Comparison of ENCODE assay signal across 31 cellular contexts in the genomic region with DNA sequence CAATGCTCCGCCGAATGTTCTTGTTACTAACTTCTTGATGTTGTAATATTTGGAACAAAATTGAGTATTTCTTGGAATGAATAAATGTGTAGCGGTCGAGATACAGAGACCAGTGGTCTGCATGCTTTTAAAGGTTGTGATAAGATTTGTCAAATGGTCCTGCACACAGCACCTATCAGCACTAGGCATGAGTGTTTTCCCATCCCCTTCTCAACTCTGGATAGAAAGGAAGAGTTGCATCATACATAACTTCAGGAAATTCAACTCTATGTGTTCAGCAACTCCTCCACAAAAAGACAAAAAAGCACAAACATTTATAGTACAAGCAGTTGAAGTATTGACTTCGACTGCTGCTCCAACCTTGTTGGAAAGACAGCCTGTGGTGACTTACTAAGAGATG.
"Had no signal": no experiment of that assay in that cellular context is flagged by ENCODE, and none has a peak within 500 bp of the region (broad histone marks: within the 10 kb centered on the region; RNA-seq: fewer than 3 reads in every experiment).

No MANE protein-coding gene starts in this region.

- H3K4me3 ChIP-seq: cardiac muscle cell, coronary artery, dorsolateral prefrontal cortex, gastroesophageal sphincter, heart right ventricle had no signal

- H3K27me3 Mint-ChIP-seq: activated CD4-positive, alpha-beta T cell treated with anti-CD3 and anti-CD28 coated beads, Interleukin-2, amount 10 ng/mL, durations not matched to agents 24 days and 14 days had no signal

- H3K4me1 ChIP-seq: gastroesophageal sphincter, heart right ventricle had no signal

- H3K27me3 ChIP-seq: cardiac muscle cell, dorsolateral prefrontal cortex had no signal

- H3K27ac ChIP-seq: cardiac muscle cell, coronary artery, gastroesophageal sphincter, heart right ventricle had no signal

- DNase-seq: activated CD4-positive, alpha-beta memory T cell treated with anti-CD3 and anti-CD28 coated beads for 36 hours; activated CD4-positive, alpha-beta T cell treated with anti-CD3 and anti-CD28 coated beads for 36 hours; activated CD4-positive, alpha-beta T cell treated with anti-CD3 and anti-CD28 coated beads, Interleukin-2, amount 10 ng/mL, durations not matched to agents 24 days and 14 days; activated CD4-positive, CD25-positive, alpha-beta regulatory T cell; activated CD4-positive, CD25-positive, alpha-beta regulatory T cell treated with anti-CD3 and anti-CD28 coated beads, Interleukin-2, amount 50 U/mL, for 72 hours; activated CD8-positive, alpha-beta memory T cell treated with anti-CD3 and anti-CD28 coated beads, Interleukin-2, amount 10 ng/mL, durations not matched to agents 7 days and 5 days; activated CD8-positive, alpha-beta memory T cell treated with anti-CD3 and anti-CD28 coated beads, Interleukin-2, amount 50 U/mL, for 4 hours; activated CD8-positive, alpha-beta T cell treated with anti-CD3 and anti-CD28 coated beads, Interleukin-2, amount 10 ng/mL, durations not matched to agents 7 days and 5 days; activated effector memory CD4-positive, alpha-beta T cell treated with anti-CD3 and anti-CD28 coated beads, Interleukin-2, amount 50 U/mL, for 16 hours; activated naive CD4-positive, alpha-beta T cell treated with anti-CD3 and anti-CD28 coated beads, Interleukin-2, amount 10 ng/mL, durations not matched to agents 7 days and 5 days; activated naive CD8-positive, alpha-beta T cell treated with anti-CD3 and anti-CD28 coated beads, Interleukin-2, amount 10 ng/mL, durations not matched to agents 7 days and 5 days; activated T-cell treated with anti-CD3 and anti-CD28 coated beads, Interleukin-2, amount 50 U/mL, for 1 hour; activated T-cell treated with anti-CD3 and anti-CD28 coated beads, Interleukin-2, amount 50 U/mL, for 48 hours; amniotic stem cell; central memory CD4-positive, alpha-beta T cell; cerebellar nuclear complex; effector memory CD4-positive, alpha-beta T cell; endodermal cell; foreskin melanocyte; heart right ventricle; T-helper 2 cell had no signal

- H3K36me3 ChIP-seq: cardiac muscle cell, gastroesophageal sphincter, heart right ventricle had no signal

- H3K4me1 Mint-ChIP-seq: activated CD4-positive, alpha-beta T cell treated with anti-CD3 and anti-CD28 coated beads for 36 hours; activated CD4-positive, alpha-beta T cell treated with anti-CD3 and anti-CD28 coated beads, Interleukin-2, amount 10 ng/mL, durations not matched to agents 24 days and 14 days; activated CD8-positive, alpha-beta memory T cell treated with anti-CD3 and anti-CD28 coated beads, Interleukin-2, amount 10 ng/mL, durations not matched to agents 7 days and 5 days; activated naive CD4-positive, alpha-beta T cell treated with anti-CD3 and anti-CD28 coated beads, Interleukin-2, amount 10 ng/mL, durations not matched to agents 7 days and 5 days; activated naive CD8-positive, alpha-beta T cell treated with anti-CD3 and anti-CD28 coated beads, Interleukin-2, amount 10 ng/mL, durations not matched to agents 7 days and 5 days; endodermal cell had no signal

- ATAC-seq: activated CD4-positive, alpha-beta T cell treated with anti-CD3 and anti-CD28 coated beads for 36 hours; activated CD8-positive, alpha-beta memory T cell treated with anti-CD3 and anti-CD28 coated beads, Interleukin-2, amount 10 ng/mL, durations not matched to agents 7 days and 5 days; activated CD8-positive, alpha-beta T cell treated with anti-CD3 and anti-CD28 coated beads, Interleukin-2, amount 10 ng/mL, durations not matched to agents 7 days and 5 days; activated naive CD4-positive, alpha-beta T cell treated with anti-CD3 and anti-CD28 coated beads, Interleukin-2, amount 50 U/mL, for 72 hours; esophagus mucosa; gastroesophageal sphincter; heart right ventricle had no signal

- H3K36me3 Mint-ChIP-seq: activated CD8-positive, alpha-beta memory T cell treated with anti-CD3 and anti-CD28 coated beads, Interleukin-2, amount 10 ng/mL, durations not matched to agents 7 days and 5 days; activated naive CD4-positive, alpha-beta T cell treated with anti-CD3 and anti-CD28 coated beads, Interleukin-2, amount 10 ng/mL, durations not matched to agents 7 days and 5 days; activated naive CD8-positive, alpha-beta T cell treated with anti-CD3 and anti-CD28 coated beads, Interleukin-2, amount 10 ng/mL, durations not matched to agents 7 days and 5 days had no signal

- H3K27ac Mint-ChIP-seq: activated CD4-positive, alpha-beta memory T cell treated with anti-CD3 and anti-CD28 coated beads for 36 hours; activated CD4-positive, alpha-beta T cell treated with anti-CD3 and anti-CD28 coated beads for 36 hours; activated CD4-positive, alpha-beta T cell treated with anti-CD3 and anti-CD28 coated beads, Interleukin-2, amount 10 ng/mL, durations not matched to agents 24 days and 14 days; activated CD8-positive, alpha-beta memory T cell treated with anti-CD3 and anti-CD28 coated beads, Interleukin-2, amount 10 ng/mL, durations not matched to agents 7 days and 5 days; activated CD8-positive, alpha-beta T cell treated with anti-CD3 and anti-CD28 coated beads, Interleukin-2, amount 10 ng/mL, durations not matched to agents 7 days and 5 days; activated naive CD4-positive, alpha-beta T cell treated with anti-CD3 and anti-CD28 coated beads, Interleukin-2, amount 10 ng/mL, durations not matched to agents 7 days and 5 days; activated naive CD4-positive, alpha-beta T cell treated with anti-CD3 and anti-CD28 coated beads, Interleukin-2, amount 50 U/mL, for 72 hours; activated naive CD8-positive, alpha-beta T cell treated with anti-CD3 and anti-CD28 coated beads, Interleukin-2, amount 10 ng/mL, durations not matched to agents 7 days and 5 days; activated T-helper 1 cell treated with anti-CD3 and anti-CD28 coated beads, Interleukin-12 subunit alpha, Interleukin-12 subunit beta, Interleukin-2, Interleukin-4 antibody, amounts not matched to agents 30 ng/mL and 10 ng/mL and 1 ng/mL, durations not matched to agents 14 hours and 24 hours and 36 hours; activated T-helper 2 cell treated with anti-CD3 and anti-CD28 coated beads, Interferon-gamma antibody, Interleukin-2, Interleukin-4, amounts not matched to agents 10 μg/mL and 5 μg/mL and 100 μg/mL, durations not matched to agents 14 hours and 24 hours and 36 hours; dendritic cell treated with granulocyte-macrophage colony-stimulating factor and Interleukin-4, amounts not matched to agents 40 ng/mL and 50 ng/mL, for 4 days; endodermal cell had no signal

- H3K4me3 Mint-ChIP-seq: activated CD4-positive, alpha-beta memory T cell treated with anti-CD3 and anti-CD28 coated beads for 36 hours; activated CD4-positive, alpha-beta T cell treated with anti-CD3 and anti-CD28 coated beads for 36 hours; activated CD4-positive, alpha-beta T cell treated with anti-CD3 and anti-CD28 coated beads, Interleukin-2, amount 10 ng/mL, durations not matched to agents 24 days and 14 days; activated CD8-positive, alpha-beta memory T cell treated with anti-CD3 and anti-CD28 coated beads, Interleukin-2, amount 10 ng/mL, durations not matched to agents 7 days and 5 days; activated CD8-positive, alpha-beta T cell treated with anti-CD3 and anti-CD28 coated beads, Interleukin-2, amount 10 ng/mL, durations not matched to agents 7 days and 5 days; activated naive CD4-positive, alpha-beta T cell treated with anti-CD3 and anti-CD28 coated beads, Interleukin-2, amount 10 ng/mL, durations not matched to agents 7 days and 5 days; activated naive CD8-positive, alpha-beta T cell treated with anti-CD3 and anti-CD28 coated beads, Interleukin-2, amount 10 ng/mL, durations not matched to agents 7 days and 5 days; activated T-helper 1 cell treated with anti-CD3 and anti-CD28 coated beads, Interleukin-12 subunit alpha, Interleukin-12 subunit beta, Interleukin-2, Interleukin-4 antibody, amounts not matched to agents 30 ng/mL and 10 ng/mL and 1 ng/mL, durations not matched to agents 14 hours and 24 hours and 36 hours; dendritic cell treated with granulocyte-macrophage colony-stimulating factor and Interleukin-4, amounts not matched to agents 40 ng/mL and 50 ng/mL, for 4 days; endodermal cell had no signal

- FAIRE-seq: astrocyte had no signal
